8 cellular contexts compared by ENCODE assay signal in the genomic region with DNA sequence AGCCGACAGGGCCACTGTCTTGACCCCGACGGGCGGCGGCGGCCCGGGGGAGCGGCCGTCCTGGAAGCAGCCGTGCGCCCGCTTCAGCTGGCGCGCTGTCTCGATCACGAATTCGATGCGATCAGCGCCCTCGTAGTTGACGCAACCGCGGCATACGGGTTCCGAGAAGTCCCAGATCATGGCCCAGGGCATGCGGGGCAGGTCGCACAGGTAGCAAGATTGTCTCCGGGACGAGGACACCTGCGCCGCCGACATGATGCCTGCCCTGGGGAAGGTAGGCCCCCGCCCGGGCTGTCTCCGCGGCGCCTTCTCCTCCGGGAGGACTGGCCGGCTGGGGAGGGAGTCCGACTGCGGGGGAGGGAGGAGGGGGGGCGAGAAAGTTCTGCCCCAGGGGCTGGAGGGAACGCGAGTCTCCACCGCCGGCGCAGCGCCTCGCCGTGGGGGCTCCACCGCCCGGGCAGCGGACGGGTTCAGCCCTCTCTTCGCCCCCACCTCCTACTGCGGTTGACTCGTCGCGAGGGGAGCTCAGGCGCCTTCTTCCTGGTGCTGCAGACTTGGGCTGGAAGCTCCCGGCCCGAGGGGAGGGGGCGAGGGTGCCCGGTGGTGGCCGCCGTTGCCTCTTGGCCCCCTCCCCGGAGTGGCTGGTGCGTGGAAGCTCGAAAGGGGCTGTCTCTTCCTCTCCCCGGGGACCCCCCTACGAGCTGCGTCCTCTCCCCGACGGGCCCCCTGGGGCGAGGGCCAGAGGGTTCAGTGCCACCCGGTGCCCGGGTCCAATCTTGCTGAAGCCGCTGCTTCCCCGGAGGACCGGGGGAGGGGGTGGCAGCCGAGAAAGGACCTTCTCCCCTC.
DNase-seq lines count a peak whose midpoint lies in the region; ATAC-seq and TF ChIP-seq lines count a peak whose summit lies in the region.

No MANE protein-coding gene starts in this region.

- DNase-seq in 8988T = peak; percentile 85
- peak; percentile 83 for DNase-seq in NCI-H2107 treated with DMSO at 0.1 percent for 48 hours (lab: John Stamatoyannopoulos, UW; ENCODE audit: unreplicated experiment)
- peak; percentile 85 for DNase-seq in activated CD8-positive, alpha-beta memory T cell treated with anti-CD3 and anti-CD28 coated beads, Interleukin-2, amount 50 U/mL, for 48 hours
- DNase-seq in epithelial cell of esophagus (ENCODE audit: low read depth) = peak; percentile 53

- H3K9ac ChIP-seq in mucosa of rectum (ENCODE audit: low read depth in 1 of 2, low read length in 2 of 2) = peak overlapping the region; percentile 95 to 97
- H3K9ac ChIP-seq in stomach smooth muscle (ENCODE audit: low read length in 2 of 2) = peak overlapping the region; percentile 97 to 99

- H3K27ac ChIP-seq in mucosa of rectum (ENCODE audit: low read depth in 2 of 2, low read length in 2 of 2) (peak overlapping the region; percentile 99 to 100), stomach smooth muscle (ENCODE audit: low read length) (peak overlapping the region; percentile 100)

- peak; percentile 38 for ATAC-seq in HG02852 (IDR thresholded peaks at IDR 0.05; ENCODE audit: unreplicated experiment)

- peaks cover 65 to 68% of the 10 kb centered on the region in 2 donors for H3K4me1 ChIP-seq in mucosa of rectum (ENCODE audit: control insufficient read depth in 2 of 2, insufficient read depth in 2 of 2, low read length in 2 of 2)
- peaks cover 68% of the 10 kb centered on the region for H3K4me1 ChIP-seq in stomach smooth muscle (ENCODE audit: control insufficient read depth, insufficient read depth, low read length)

- H3K36me3 ChIP-seq in mucosa of rectum (ENCODE audit: control insufficient read depth in 2 of 2, insufficient read depth in 2 of 2, low read length in 2 of 2) (peaks cover 2 to 4% of the 10 kb centered on the region in 2 donors), stomach smooth muscle (ENCODE audit: control insufficient read depth in 2 of 2, insufficient read depth in 2 of 2, low read length in 2 of 2) (peaks cover 0 to 2% of the 10 kb centered on the region in 2 donors)

- TF ChIP-seq POLR2A in GM15510 (IDR thresholded peaks at IDR 0.05; ENCODE audit: borderline replicate concordance, extremely low read depth, insufficient read length) = peak; percentile 1

- H3K9me3 ChIP-seq in mucosa of rectum (ENCODE audit: control insufficient read depth in 2 of 2, low read length in 2 of 2) (no peaks in the 10 kb centered on the region), stomach smooth muscle (ENCODE audit: control insufficient read depth in 2 of 2, low read length in 2 of 2) (no peaks in the 10 kb centered on the region)

- peak overlapping the region; percentile 68 for H3K4me3 ChIP-seq in epithelial cell of esophagus (ENCODE audit: low read length)
- peak overlapping the region; percentile 78 to 79 for H3K4me3 ChIP-seq in mucosa of rectum (ENCODE audit: low read length in 2 of 2)
- H3K4me3 ChIP-seq in stomach smooth muscle (ENCODE audit: low read length in 2 of 2) = peak overlapping the region; percentile 62 to 86

- H3K27me3 ChIP-seq in mucosa of rectum (ENCODE audit: control insufficient read depth in 2 of 2, insufficient read depth in 2 of 2, low read length in 2 of 2) (no peaks in the 10 kb centered on the region), stomach smooth muscle (ENCODE audit: control insufficient read depth in 1 of 2, insufficient read depth in 2 of 2, low read length in 2 of 2) (no peaks in the 10 kb centered on the region)

- no peak for TF ChIP-seq CTCF in epithelial cell of esophagus (IDR thresholded peaks at IDR 0.05; ENCODE audit: insufficient read depth, low read depth, low read length, missing control alignments)

Comparison
In these comparisons a context has a peak if more than half of its experiments do, and no peak if none do; other contexts are left out.
1. Peak in every context shown above with its lines: DNase-seq, ATAC-seq, H3K4me3 ChIP-seq and H3K27ac ChIP-seq.